In the genomic region with DNA sequence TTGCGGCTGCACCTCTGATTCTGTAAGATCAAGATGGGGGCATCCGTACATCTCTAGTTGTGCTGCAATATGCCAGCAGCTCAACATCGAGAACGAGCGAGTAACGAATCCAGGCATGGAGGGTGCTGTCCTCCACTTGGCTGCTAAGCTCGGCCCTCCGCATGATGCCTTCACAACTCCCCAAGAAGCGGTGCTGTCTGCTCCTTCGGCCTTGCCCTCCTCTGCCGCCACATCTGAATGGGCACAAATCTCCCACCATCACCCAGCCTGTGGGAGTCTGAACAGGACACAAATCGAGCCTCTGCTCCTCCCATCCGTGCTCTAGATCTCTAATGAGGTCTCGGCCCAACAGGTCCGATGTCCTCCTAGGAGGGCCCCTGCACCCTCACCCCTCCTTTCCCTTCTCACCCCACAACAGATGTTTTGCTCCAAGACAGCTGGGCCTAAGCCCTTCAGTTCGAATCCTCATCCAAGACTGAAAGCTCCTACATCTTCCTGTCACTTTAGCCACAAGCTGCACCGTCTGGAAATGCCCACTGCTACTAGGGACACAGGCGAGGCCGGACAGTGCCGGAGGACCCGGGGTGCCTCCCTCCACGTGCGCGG, we compare ENCODE assay signal across 8 cellular contexts.
A peak's percentile ranks its signal among the peaks of the same experiment; 100 is the strongest.
DNase-seq lines count a peak whose midpoint lies in the region; ATAC-seq, FAIRE-seq and TF ChIP-seq lines count a peak whose summit lies in the region.

No MANE protein-coding gene starts in this region.

- H3K4me1 ChIP-seq in BLaER1 (peaks cover 22% of the 10 kb centered on the region), HUES64 (ENCODE audit: insufficient read depth, low read length) (no peaks in the 10 kb centered on the region), body of pancreas (peaks cover 21% of the 10 kb centered on the region)

- peak overlapping the region; percentile 77 for H3K4me3 ChIP-seq in BLaER1
- peak overlapping the region; percentile 79 for H3K4me3 ChIP-seq in HUES64 (ENCODE audit: low read length)
- H3K4me3 ChIP-seq in body of pancreas = peak overlapping the region; percentile 32 to 71

- intact Hi-C loops in body of pancreas (cut with DNase I) = loop anchor here (10.0 kb wide), 1 partner anchor 83 kb away; the partner anchor contains the start of gene ZNF33B

- TF ChIP-seq POLR2A in body of pancreas (IDR thresholded peaks at IDR 0.05) = no peak

- H3K36me3 ChIP-seq in BLaER1 = peaks cover 23% of the 10 kb centered on the region; the same call in 1 of the 2 replicates
- H3K36me3 ChIP-seq in HUES64 (ENCODE audit: insufficient read depth, low read length) = no peaks in the 10 kb centered on the region
- H3K36me3 ChIP-seq in body of pancreas (replicated peaks in 1 of 2; ENCODE audit: insufficient read depth in 1 of 2, low read depth in 2 of 2) = no peaks in the 10 kb centered on the region

- no peak for TF ChIP-seq CTCF in body of pancreas (IDR thresholded peaks at IDR 0.05)

- ATAC-seq in body of pancreas (no peak), memory B cell (ENCODE audit: low read depth) (no peak), GM19328 (IDR thresholded peaks at IDR 0.05; ENCODE audit: unreplicated experiment) (no peak), GM18861 (IDR thresholded peaks at IDR 0.05; ENCODE audit: unreplicated experiment) (no peak), HG02981 (IDR thresholded peaks at IDR 0.05; ENCODE audit: unreplicated experiment) (no peak)

- WGBS in HUES64 = 71% methylated on average over 24 of the region's 24 CpGs
- WGBS in body of pancreas, 2 donors = 49 to 77% methylated on average over 17 to 24 of the region's 24 CpGs

- H3K9me3 ChIP-seq in BLaER1 (no peaks in the 10 kb centered on the region), HUES64 (ENCODE audit: insufficient read depth, low read depth, low read length) (0 out of 2 replicates have a peak, but pooled peaks cover 3% of the 10 kb centered on the region), body of pancreas (no peaks in the 10 kb centered on the region)

- peak overlapping the region; percentile 86 for H3K4me2 ChIP-seq in BLaER1

- peaks cover 25% of the 10 kb centered on the region for H3K36me3 Mint-ChIP-seq in memory B cell

- no peaks in the 10 kb centered on the region for H3K27me3 Mint-ChIP-seq in memory B cell

- H3K9me3 Mint-ChIP-seq in memory B cell = peaks cover 5% of the 10 kb centered on the region

- H3K27me3 ChIP-seq in BLaER1 (no peaks in the 10 kb centered on the region), HUES64 (ENCODE audit: insufficient read depth, low read length) (peaks cover 3% of the 10 kb centered on the region; the same call in 1 of the 2 replicates), body of pancreas (no peaks in the 10 kb centered on the region)

- peak; percentile 23 for FAIRE-seq in urothelium cell line (lab: Jason Lieb, UNC)

- H3K4me1 Mint-ChIP-seq in memory B cell = peaks cover 32% of the 10 kb centered on the region

- peak overlapping the region; percentile 76 for H3K27ac ChIP-seq in BLaER1
- no peak overlapping the region for H3K27ac ChIP-seq in HUES64 (ENCODE audit: low read depth, low read length)
- peak overlapping the region; percentile 52 to 76 (median 63) for H3K27ac ChIP-seq in body of pancreas

- H3K4me3 Mint-ChIP-seq in memory B cell = peak overlapping the region; percentile 99

- H3K9ac ChIP-seq in BLaER1 = peak overlapping the region; percentile 83
- peak overlapping the region; percentile 56; the same call in 1 of the 2 replicates for H3K9ac ChIP-seq in HUES64 (ENCODE audit: low read depth, low read length)

- H4K20me1 ChIP-seq in BLaER1 = no peaks in the 10 kb centered on the region

- H3K27ac Mint-ChIP-seq in memory B cell = peak overlapping the region; percentile 97

- DNase-seq in body of pancreas (no peak), memory B cell (ENCODE audit: low spot score in 2 of 2) (no peak), urothelium cell line (ENCODE audit: low spot score) (no peak)
